Comparison of ENCODE assay signal across 23 cellular contexts in genomic region chr3:183468424-183468823, GRCh38. TPM values are rescaled to one million over a fixed set of nuclear protein-coding genes. Genes with fewer than 3 reads are reported as not detected.
DNase-seq lines count a peak whose midpoint lies in the region; ATAC-seq, FAIRE-seq and TF ChIP-seq lines count a peak whose summit lies in the region.
"Had no signal": no experiment of that assay in that cellular context is flagged by ENCODE, and none has a peak within 500 bp of the region (broad histone marks: within the 10 kb centered on the region; RNA-seq: fewer than 3 reads in every experiment).

No MANE protein-coding gene starts in this region.

- no peak for TF ChIP-seq RAD21 in K562 (CRISPR knock-in tag; conservative IDR thresholded peaks at IDR 0.05 in 1 of 2, IDR thresholded peaks at IDR 0.05 in 1 of 2)

- in situ Hi-C loops in K562 (cut with MboI) = loop anchor here (5.0 kb wide), 1 partner anchor 299 kb away; no protein-coding TSS in a partner anchor

- peaks cover 2% of the 10 kb centered on the region for H3K27me3 Mint-ChIP-seq in stimulated activated naive CD8-positive, alpha-beta T cell treated with anti-CD3 and anti-CD28 coated beads, Interleukin-15, amount 100 ng/mL, for 72 hours
- H3K27me3 Mint-ChIP-seq: dendritic cell treated with granulocyte-macrophage colony-stimulating factor and Interleukin-4, amounts not matched to agents 40 ng/mL and 50 ng/mL, for 4 days had no signal

- no peaks in the 10 kb centered on the region for H3K9me1 ChIP-seq in K562 (ENCODE audit: control insufficient read depth, insufficient read depth, low read length)

- H3K4me2 ChIP-seq in K562 (ENCODE audit: insufficient read depth, low read length) = no peak overlapping the region

- peak in 1 of 2 donors; percentile 81 for ATAC-seq in activated naive CD4-positive, alpha-beta T cell treated with anti-CD3 and anti-CD28 coated beads, Interleukin-2, amount 50 U/mL, for 72 hours
- ATAC-seq in K562 = no peak
- ATAC-seq in stimulated activated naive CD8-positive, alpha-beta T cell treated with anti-CD3 and anti-CD28 coated beads, Interleukin-15, amount 100 ng/mL, for 72 hours = peak; percentile 73

- DNase-seq in NCI-H2227 treated with DMSO at 0.1 percent for 48 hours (lab: John Stamatoyannopoulos, UW) = peak; percentile 5
- DNase-seq in NCI-H2227 (lab: John Stamatoyannopoulos, UW; ENCODE audit: unreplicated experiment) = no peak
- DNase-seq in activated naive CD4-positive, alpha-beta T cell treated with anti-CD3 and anti-CD28 coated beads, Interleukin-2, amount 50 U/mL, for 72 hours (ENCODE audit: low spot score in 2 of 2) = no peak
- DNase-seq in activated naive CD4-positive, alpha-beta T cell (lab: John Stamatoyannopoulos, UW) = no peak
- no peak for DNase-seq in K562 (ENCODE audit: extremely low read depth in 1 of 4, low spot score in 3 of 4)
- no peak for DNase-seq in stimulated activated naive CD8-positive, alpha-beta T cell treated with anti-CD3 and anti-CD28 coated beads, Interleukin-15, amount 100 ng/mL, for 72 hours
- DNase-seq in DMS 273 treated with DMSO at 0.1 percent for 48 hours (lab: John Stamatoyannopoulos, UW) = no peak
- DNase-seq in NCI-H1694 (lab: John Stamatoyannopoulos, UW) = no peak
- DNase-seq: amygdala, hippocampal formation, NCI-H187, NCI-H774, PC-3 had no signal

- WGBS in K562 (ENCODE audit: insufficient coverage, low coverage, missing lambda C conversion rate) = 69% methylated on average over 1 of the region's 1 CpG

- no peaks in the 10 kb centered on the region for H3K4me1 ChIP-seq in K562 (replicated peaks in 1 of 2; ENCODE audit: control insufficient read depth in 2 of 2, insufficient read depth in 2 of 2, low read length in 2 of 2)

- FAIRE-seq in K562 (lab: Jason Lieb, UNC) = no peak
- FAIRE-seq: endothelial cell of umbilical vein, G401.6, H1, islet of Langerhans had no signal

- H3K27ac Mint-ChIP-seq in activated naive CD4-positive, alpha-beta T cell treated with anti-CD3 and anti-CD28 coated beads, Interleukin-2, amount 50 U/mL, for 72 hours = peak overlapping the region; percentile 75 to 94
- peak overlapping the region; percentile 72 to 94 for H3K27ac Mint-ChIP-seq in stimulated activated naive CD8-positive, alpha-beta T cell treated with anti-CD3 and anti-CD28 coated beads, Interleukin-15, amount 100 ng/mL, for 72 hours
- H3K27ac Mint-ChIP-seq: dendritic cell treated with granulocyte-macrophage colony-stimulating factor and Interleukin-4, amounts not matched to agents 40 ng/mL and 50 ng/mL, for 4 days had no signal

- peak overlapping the region; percentile 27 to 70 for H3K4me3 Mint-ChIP-seq in stimulated activated naive CD8-positive, alpha-beta T cell treated with anti-CD3 and anti-CD28 coated beads, Interleukin-15, amount 100 ng/mL, for 72 hours
- H3K4me3 Mint-ChIP-seq: dendritic cell treated with granulocyte-macrophage colony-stimulating factor and Interleukin-4, amounts not matched to agents 40 ng/mL and 50 ng/mL, for 4 days had no signal

- TF ChIP-seq EP300 in K562 (IDR thresholded peaks at IDR 0.05; ENCODE audit: low read length) = no peak

- no peaks in the 10 kb centered on the region for H3K9me3 ChIP-seq in K562 (replicated peaks; ENCODE audit: control insufficient read depth, insufficient read depth, low read depth, low read length)
- H3K9me3 ChIP-seq: BLaER1 treated with 17β-estradiol and CSF1 and Interleukin-3, amounts not matched to agents 10 nM and 100 nM; neutrophil; SJSA1 had no signal

- H3K36me3 ChIP-seq in K562 (ENCODE audit: control insufficient read depth, insufficient read depth, low read length) = no peaks in the 10 kb centered on the region
- H3K36me3 ChIP-seq: BLaER1 treated with 17β-estradiol and CSF1 and Interleukin-3, amounts not matched to agents 10 nM and 100 nM; cardiac muscle cell; neutrophil; SJSA1 had no signal

- H2AFZ ChIP-seq in K562 (ENCODE audit: low read depth, low read length) = no peak overlapping the region

- no peak for TF ChIP-seq POLR2A in K562 (conservative IDR thresholded peaks at IDR 0.05)

- H3K9me3 Mint-ChIP-seq in activated naive CD4-positive, alpha-beta T cell treated with anti-CD3 and anti-CD28 coated beads, Interleukin-2, amount 50 U/mL, for 72 hours = no peaks in the 10 kb centered on the region
- no peaks in the 10 kb centered on the region for H3K9me3 Mint-ChIP-seq in stimulated activated naive CD8-positive, alpha-beta T cell treated with anti-CD3 and anti-CD28 coated beads, Interleukin-15, amount 100 ng/mL, for 72 hours
- H3K9me3 Mint-ChIP-seq: dendritic cell treated with granulocyte-macrophage colony-stimulating factor and Interleukin-4, amounts not matched to agents 40 ng/mL and 50 ng/mL, for 4 days had no signal

- POLR2A ChIA-PET in K562 (lab: Yijun Ruan, JAX) = interaction anchor here (0.6 kb wide), 2 partner anchors 13 to 41 kb away, joined by 3 read pairs; no protein-coding TSS in a partner anchor

- intact Hi-C loops in K562 (cut with micrococcal nuclease) = loop anchor here (2.0 to 5.0 kb wide), 2 partner anchors 81 to 416 kb away; partner anchors contain the start of gene PARL

- no peaks in the 10 kb centered on the region for H4K20me1 ChIP-seq in K562 (replicated peaks; ENCODE audit: control insufficient read depth, insufficient read depth, low read length)
- H4K20me1 ChIP-seq: BLaER1 treated with 17β-estradiol and CSF1 and Interleukin-3, amounts not matched to agents 10 nM and 100 nM had no signal

- no peaks in the 10 kb centered on the region for H3K79me2 ChIP-seq in K562 (ENCODE audit: control insufficient read depth, insufficient read depth, low read length)

- H3K4me1 Mint-ChIP-seq in stimulated activated naive CD8-positive, alpha-beta T cell treated with anti-CD3 and anti-CD28 coated beads, Interleukin-15, amount 100 ng/mL, for 72 hours = peaks cover 26% of the 10 kb centered on the region

- CTCF ChIA-PET in K562 (lab: Yijun Ruan, JAX; ENCODE audit: low intra/inter-chr PET ratio) = interaction anchor here (0.8 to 2.0 kb wide), 2 partner anchors 93 to 299 kb away, joined by 3 to 13 read pairs; no protein-coding TSS in a partner anchor

- no peaks in the 10 kb centered on the region for H3K36me3 Mint-ChIP-seq in activated naive CD4-positive, alpha-beta T cell treated with anti-CD3 and anti-CD28 coated beads, Interleukin-2, amount 50 U/mL, for 72 hours

- no peak overlapping the region for H3K4me3 ChIP-seq in K562
- H3K4me3 ChIP-seq: BLaER1 treated with 17β-estradiol and CSF1 and Interleukin-3, amounts not matched to agents 10 nM and 100 nM; cardiac muscle cell; lung; SJSA1 had no signal

- no TSS peak for BruUV-seq in K562 (replicated peaks; lab: Mats Ljungman, UMichigan)

- H3K27me3 ChIP-seq in K562 (ENCODE audit: control insufficient read depth in 2 of 2, insufficient read depth in 2 of 2, low read length in 2 of 2) = no peaks in the 10 kb centered on the region
- H3K27me3 ChIP-seq: BLaER1 treated with 17β-estradiol and CSF1 and Interleukin-3, amounts not matched to agents 10 nM and 100 nM; cardiac muscle cell; neutrophil; SJSA1 had no signal

- no peak overlapping the region for H3K9ac ChIP-seq in K562 (ENCODE audit: insufficient read depth in 1 of 2, low read depth in 2 of 2, low read length in 2 of 2)

- H3K27ac ChIP-seq in K562 (ENCODE audit: extremely low read depth, low read depth, low read length) = no peak overlapping the region
- H3K27ac ChIP-seq: cardiac muscle cell, neutrophil, SJSA1 had no signal

- no peak for TF ChIP-seq CTCF in K562 (IDR thresholded peaks at IDR 0.05 in 2 of 3, conservative IDR thresholded peaks at IDR 0.05 in 1 of 3; ENCODE audit: insufficient read depth in 2 of 3, low read depth in 1 of 3, low read length in 3 of 3)

TF ChIP-seq in K562, 482 proteins besides CTCF, POLR2A, EP300 and RAD21 (continues in another document):
- TF ChIP-seq SMARCE1 (IDR thresholded peaks at IDR 0.05) (no peak), POU5F1 (IDR thresholded peaks at IDR 0.05; ENCODE audit: borderline replicate concordance, low read depth, low read length, partially characterized antibody) (no peak), ZNF316 (IDR thresholded peaks at IDR 0.05) (no peak), ADNP (tag; IDR thresholded peaks at IDR 0.05) (no peak)

RNA-seq across cellular contexts. Expression of gene MCF2L2, which starts 40.0 kb away (rescaled TPM):
- 1 to 10 TPM; 1.5 to 2.5 TPM for total RNA-seq in activated naive CD4-positive, alpha-beta T cell treated with anti-CD3 and anti-CD28 coated beads, Interleukin-2, amount 50 U/mL, for 72 hours
- 13.3 and 24.4 TPM in 2 replicates for total RNA-seq in K562 (2011; cell fraction: chromatin; rRNA removed; ENCODE audit: low replicate concordance)
- 6.2 and 7.6 TPM in 2 replicates for total RNA-seq in K562 (2011; cell fraction: nucleolus; rRNA removed)
- total RNA-seq in K562 (2011; cell fraction: nucleoplasm; rRNA removed) = 10.5 and 17.4 TPM in 2 replicates
- 3.0 and 3.3 TPM in 2 replicates for total RNA-seq in K562 (2014; rRNA removed)
- total RNA-seq in K562 (2014; rRNA removed; fragmentation: Illumina TruSeq; extraction: Trizol) = 2.9 and 3.4 TPM in 2 replicates
- 3.0 TPM in 2 replicates for total RNA-seq in K562 (2015; rRNA removed; fragmentation: Illumina TruSeq; extraction: Trizol)
- total RNA-seq in K562 (2021) = 2.1 and 3.2 TPM in 2 replicates
- polyA plus RNA-seq in K562 (2011; rRNA removed) = 4.1 and 4.9 TPM in 2 replicates
- polyA plus RNA-seq in K562 (2011; cell fraction: cytosol; rRNA removed) = 0.98 and 1.7 TPM in 2 replicates
- 10.3 and 11.7 TPM in 2 replicates for polyA plus RNA-seq in K562 (2011; cell fraction: nucleus; rRNA removed)
- 1.8 and 5.4 TPM in 2 replicates for polyA plus RNA-seq in K562 (2012)
- 1.7 and 1.9 TPM in 2 replicates for polyA plus RNA-seq in K562 (2014; fragmentation: Illumina TruSeq; extraction: Trizol)
- polyA plus RNA-seq in K562 (2014; fragmentation: Nextera tagmentation; extraction: Ambion mirVana) = under 1 TPM; 0.56 to 0.96 TPM
- 3.9 and 4.2 TPM in 2 replicates for polyA plus RNA-seq in K562 (2014; rRNA removed)
- 5.9 and 7.3 TPM in 2 replicates for polyA minus RNA-seq in K562 (2011; rRNA and poly(A)+ RNA removed)
- polyA minus RNA-seq in K562 (2011; cell fraction: cytosol; rRNA and poly(A)+ RNA removed) = 3.1 and 5.7 TPM in 2 replicates
- 6.2 and 8.6 TPM in 2 replicates for polyA minus RNA-seq in K562 (2011; cell fraction: nucleus; rRNA and poly(A)+ RNA removed)
